25 cellular contexts compared by ENCODE assay signal in the genomic region with DNA sequence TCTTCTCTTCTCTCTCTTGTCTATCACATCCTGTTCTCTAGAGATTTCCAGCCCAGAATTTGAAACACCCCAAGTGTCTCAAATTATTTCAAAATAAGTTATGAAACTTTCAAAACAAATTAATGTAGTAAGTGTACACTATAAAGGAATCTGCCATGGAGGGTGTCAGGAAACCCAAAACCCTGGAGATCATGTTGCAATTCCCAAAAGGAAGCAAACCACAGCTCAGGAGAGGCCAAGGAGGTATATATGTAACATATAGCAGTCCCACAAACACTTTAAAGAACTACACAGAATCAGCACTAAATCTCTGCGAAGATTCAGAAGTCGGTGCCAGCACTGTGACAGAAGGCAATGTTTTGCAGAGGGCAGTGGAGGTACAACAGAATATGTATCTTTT. TPM values are rescaled to one million over a fixed set of nuclear protein-coding genes. Genes with fewer than 3 reads are reported as not detected.
DNase-seq lines count a peak whose midpoint lies in the region; ATAC-seq, FAIRE-seq and TF ChIP-seq lines count a peak whose summit lies in the region.
"Had no signal": no experiment of that assay in that cellular context is flagged by ENCODE, and none has a peak within 500 bp of the region (broad histone marks: within the 10 kb centered on the region; RNA-seq: fewer than 3 reads in every experiment).

No MANE protein-coding gene starts in this region.

- POLR2A ChIA-PET in Caco-2 (lab: Charles Lee), result no interaction called here

- peak overlapping the region; percentile 38; the same call in 1 of the 2 replicates for H2AFZ ChIP-seq in KMS-11 (ENCODE audit: low read depth)
- H2AFZ ChIP-seq: neural progenitor cell had no signal

- H3K4me1 Mint-ChIP-seq in Caco-2 (ENCODE audit: low read depth, unreplicated experiment) (peaks cover 57% of the 10 kb centered on the region), osteocyte (ENCODE audit: unreplicated experiment) (peaks cover 64% of the 10 kb centered on the region)

- no peak for DNase-seq in Caco-2
- peak; percentile 43 to 56 for DNase-seq in cardiac fibroblast (ENCODE audit: low read depth in 2 of 2)
- DNase-seq in osteocyte (ENCODE audit: extremely low spot score, unreplicated experiment), result no peak
- DNase-seq in NCI-H2081 (lab: John Stamatoyannopoulos, UW), result no peak
- no peak for DNase-seq in activated naive CD4-positive, alpha-beta T cell treated with anti-CD3 and anti-CD28 coated beads, Interleukin-2, amount 50 U/mL, for 16 hours
- DNase-seq in GM12892 (ENCODE audit: insufficient read length), result no peak
- DNase-seq: activated CD4-positive, alpha-beta T cell treated with anti-CD3 and anti-CD28 coated beads for 36 hours; activated CD8-positive, alpha-beta memory T cell treated with anti-CD3 and anti-CD28 coated beads, Interleukin-2, amount 50 U/mL, for 4 hours; activated naive CD4-positive, alpha-beta T cell; dermis blood vessel endothelial cell; heart right ventricle; islet precursor cell; NK-92 treated with Interleukin-12 subunit alpha and Interleukin-12 subunit beta, amount 100 ng/mL, for 24 hours; Right ventricle myocardium superior; stimulated activated CD4-positive, alpha-beta T cell treated with anti-CD3 and anti-CD28 coated beads, Interleukin-2, amount 100 ng/mL, for 48 hours; T-helper 9 cell had no signal

- TF ChIP-seq CTCF in Caco-2 (IDR thresholded peaks at IDR 0.05; ENCODE audit: insufficient read depth in 1 of 2, low read depth in 1 of 2, low read length in 1 of 2, severe bottlenecking in 1 of 2, unreplicated experiment in 1 of 2) (no peak), KMS-11 (conservative IDR thresholded peaks at IDR 0.05; ENCODE audit: low read depth, low read length) (no peak), cardiac fibroblast (IDR thresholded peaks at IDR 0.05; ENCODE audit: low read depth, low read length) (no peak), osteocyte (IDR thresholded peaks at IDR 0.05) (no peak)

- no peak overlapping the region for H3K4me3 Mint-ChIP-seq in Caco-2 (ENCODE audit: unreplicated experiment)
- peak overlapping the region; percentile 55 for H3K4me3 Mint-ChIP-seq in osteocyte (ENCODE audit: unreplicated experiment)
- H3K4me3 Mint-ChIP-seq: activated CD4-positive, alpha-beta T cell treated with anti-CD3 and anti-CD28 coated beads for 36 hours; B cell; memory B cell; neural progenitor cell had no signal

- intact Hi-C loops in Caco-2 (cut with micrococcal nuclease; ENCODE audit: unreplicated experiment), result no loop called here

- H3K4me1 ChIP-seq in Caco-2 (peaks cover 53% of the 10 kb centered on the region), KMS-11 (ENCODE audit: low read depth, poor library complexity, severe bottlenecking) (peaks cover 30% of the 10 kb centered on the region)
- H3K4me1 ChIP-seq: ascending aorta, right atrium auricular region had no signal

- peak overlapping the region; percentile 7 for H3K27ac Mint-ChIP-seq in Caco-2 (ENCODE audit: unreplicated experiment)
- peak overlapping the region; percentile 82 for H3K27ac Mint-ChIP-seq in osteocyte (ENCODE audit: unreplicated experiment)
- H3K27ac Mint-ChIP-seq: activated CD4-positive, alpha-beta T cell treated with anti-CD3 and anti-CD28 coated beads for 36 hours; B cell; memory B cell; neural progenitor cell had no signal

- H3K4me3 ChIP-seq in Caco-2 (ENCODE audit: low read depth, low read length) (no peak overlapping the region), KMS-11 (IDR thresholded peaks at IDR 0.05; ENCODE audit: insufficient read depth, low read depth, low read length) (no peak overlapping the region), cardiac fibroblast (replicated peaks in 1 of 2; ENCODE audit: low read depth in 2 of 2, low read length in 2 of 2) (no peak overlapping the region)
- H3K4me3 ChIP-seq: ascending aorta, heart right ventricle, K562, neural progenitor cell, right atrium auricular region had no signal

- H3K9me3 ChIP-seq in Caco-2, result no peaks in the 10 kb centered on the region
- H3K9me3 ChIP-seq: ascending aorta, heart right ventricle, right atrium auricular region had no signal

- CTCF ChIA-PET in Caco-2 (lab: Charles Lee), result no interaction called here

- H3K27me3 Mint-ChIP-seq in Caco-2 (ENCODE audit: insufficient read depth, unreplicated experiment) (no peaks in the 10 kb centered on the region), osteocyte (ENCODE audit: unreplicated experiment) (no peaks in the 10 kb centered on the region)

- no peak for ATAC-seq in GM21786 (IDR thresholded peaks at IDR 0.05; ENCODE audit: unreplicated experiment)
- ATAC-seq: activated CD4-positive, alpha-beta T cell treated with anti-CD3 and anti-CD28 coated beads for 36 hours; heart right ventricle; K562 had no signal

- peak overlapping the region; percentile 67 for H3K27ac ChIP-seq in KMS-11
- H3K27ac ChIP-seq: ascending aorta, heart right ventricle, HL-60, neural progenitor cell, right atrium auricular region had no signal

- H3K27me3 ChIP-seq in Caco-2 (replicated peaks; ENCODE audit: control insufficient read depth, insufficient read depth, low read length) (no peaks in the 10 kb centered on the region), KMS-11 (ENCODE audit: insufficient read depth, low read depth) (no peaks in the 10 kb centered on the region)
- H3K27me3 ChIP-seq: ascending aorta, heart right ventricle, neural progenitor cell, right atrium auricular region had no signal

- H3K9ac ChIP-seq in KMS-11, result peak overlapping the region; percentile 41; the same call in 1 of the 2 replicates
- H3K9ac ChIP-seq: neural progenitor cell had no signal

- peak overlapping the region; percentile 73 for H3K4me2 ChIP-seq in KMS-11
- H3K4me2 ChIP-seq: neural progenitor cell had no signal

- H3K36me3 Mint-ChIP-seq in Caco-2 (ENCODE audit: insufficient read depth, unreplicated experiment) (peaks cover 53% of the 10 kb centered on the region), osteocyte (ENCODE audit: unreplicated experiment) (peaks cover 5% of the 10 kb centered on the region)
- H3K36me3 Mint-ChIP-seq: memory B cell had no signal

- TF ChIP-seq POLR2A in GM12892 (IDR thresholded peaks at IDR 0.05; ENCODE audit: low read depth, low read length), result no peak

- no peaks in the 10 kb centered on the region for H3K9me3 Mint-ChIP-seq in Caco-2 (ENCODE audit: unreplicated experiment)
- H3K9me3 Mint-ChIP-seq in osteocyte (ENCODE audit: unreplicated experiment), result no peaks in the 10 kb centered on the region
- H3K9me3 Mint-ChIP-seq: memory B cell had no signal

- no peak for FAIRE-seq in GM12892 (lab: Jason Lieb, UNC)
- FAIRE-seq: K562 had no signal

- H3K36me3 ChIP-seq in Caco-2 (ENCODE audit: control insufficient read depth, insufficient read depth, low read length) (no peaks in the 10 kb centered on the region; the same call in 1 of the 2 replicates), KMS-11 (ENCODE audit: insufficient read depth) (no peaks in the 10 kb centered on the region)
- H3K36me3 ChIP-seq: ascending aorta, heart right ventricle, neural progenitor cell, right atrium auricular region had no signal

- BruUV-seq in Caco-2 (replicated peaks; lab: Mats Ljungman, UMichigan), result no TSS peak

- H3K79me2 ChIP-seq in KMS-11 (ENCODE audit: insufficient read depth, low read depth), result no peaks in the 10 kb centered on the region

- H4K20me1 ChIP-seq in KMS-11 (ENCODE audit: insufficient read depth), result no peaks in the 10 kb centered on the region

RNA-seq across cellular contexts. Expression of gene PTPN14, which starts 26.6 kb away (rescaled TPM):
- total RNA-seq in Caco-2 (2022), result 103 and 108 TPM in 2 replicates
- 140 and 142 TPM in 2 replicates for total RNA-seq in osteocyte
- polyA plus RNA-seq in GM12892 (2012; ENCODE audit: missing spikeins), result 0.59 TPM
- total RNA-seq: B cell had no signal

Comparison
In these comparisons a context has a peak if more than half of its experiments do, and no peak if none do; other contexts are left out.
1. DNase-seq: peak in cardiac fibroblast (2 of 2); none in Caco-2 (0 of 2), osteocyte (single experiment), NCI-H2081 (0 of 2), activated naive CD4-positive, alpha-beta T cell treated with anti-CD3 and anti-CD28 coated beads, Interleukin-2, amount 50 U/mL, for 16 hours (single experiment) and GM12892 (single experiment).